In the genomic region with DNA sequence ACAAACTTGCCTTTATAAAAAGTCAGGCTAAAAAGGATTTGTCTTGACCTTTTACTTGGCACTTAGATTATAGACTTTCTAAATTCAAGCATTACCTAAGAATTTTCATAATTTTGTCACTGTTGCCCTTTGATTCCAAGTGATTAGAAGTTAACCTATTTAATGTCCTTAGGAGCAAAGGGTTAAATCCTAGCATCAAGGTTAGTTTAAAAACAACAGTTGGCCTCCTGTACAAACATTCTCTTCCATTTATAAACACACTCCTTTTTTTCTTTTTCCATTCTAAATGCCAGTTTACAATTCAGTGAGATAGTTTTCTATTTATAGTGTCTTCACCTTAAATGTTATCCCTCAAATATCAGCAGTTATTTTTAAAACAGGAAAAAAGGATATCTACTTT, we compare ENCODE assay signal across 17 cellular contexts. TPM values are rescaled to one million over a fixed set of nuclear protein-coding genes. Genes with fewer than 3 reads are reported as not detected.
DNase-seq lines count a peak whose midpoint lies in the region; ATAC-seq and TF ChIP-seq lines count a peak whose summit lies in the region.
"Had no signal": no experiment of that assay in that cellular context is flagged by ENCODE, and none has a peak within 500 bp of the region (broad histone marks: within the 10 kb centered on the region; RNA-seq: fewer than 3 reads in every experiment).

No MANE protein-coding gene starts in this region.

- H2AFZ ChIP-seq in parathyroid adenoma = no peak overlapping the region
- H2AFZ ChIP-seq: GM23248 had no signal

- H3K4me2 ChIP-seq in parathyroid adenoma (ENCODE audit: low read length) = peak overlapping the region; percentile 9

- H3K4me1 ChIP-seq in left ventricle myocardium inferior (peaks cover 20% of the 10 kb centered on the region), parathyroid adenoma (peaks cover 2% of the 10 kb centered on the region), skeletal muscle tissue (ENCODE audit: control insufficient read depth in 3 of 3, insufficient read depth in 3 of 3, low read length in 3 of 3) (peaks cover 18 to 33% (median 27%) of the 10 kb centered on the region in 3 donors), tibial nerve (no peaks in the 10 kb centered on the region)

- H3K9me3 ChIP-seq in left ventricle myocardium inferior (replicated peaks) (no peaks in the 10 kb centered on the region), parathyroid adenoma (ENCODE audit: control insufficient read depth, low read length) (no peaks in the 10 kb centered on the region), skeletal muscle tissue (ENCODE audit: control insufficient read depth in 3 of 3, low read length in 3 of 3) (no peaks in the 10 kb centered on the region), tibial nerve (no peaks in the 10 kb centered on the region)

- no peak for ATAC-seq in SK-N-SH treated with all-trans-retinoic acid at 6 μM for 48 hours

- H3K36me3 ChIP-seq in left ventricle myocardium inferior (no peaks in the 10 kb centered on the region), parathyroid adenoma (ENCODE audit: control insufficient read depth, insufficient read depth, low read length) (no peaks in the 10 kb centered on the region), skeletal muscle tissue (ENCODE audit: control insufficient read depth in 3 of 3, insufficient read depth in 3 of 3, low read length in 3 of 3) (peaks cover 0 to 2% (median 0%) of the 10 kb centered on the region in 3 donors), tibial nerve (no peaks in the 10 kb centered on the region)

- H3K27me3 ChIP-seq in left ventricle myocardium inferior (ENCODE audit: low read depth) (no peaks in the 10 kb centered on the region), parathyroid adenoma (ENCODE audit: control insufficient read depth, insufficient read depth, low read length) (no peaks in the 10 kb centered on the region), skeletal muscle tissue (ENCODE audit: control insufficient read depth in 3 of 3, insufficient read depth in 3 of 3, low read length in 3 of 3) (no peaks in the 10 kb centered on the region), tibial nerve (no peaks in the 10 kb centered on the region), dorsolateral prefrontal cortex (no peaks in the 10 kb centered on the region)

- TF ChIP-seq POLR2A in tibial nerve (IDR thresholded peaks at IDR 0.05) = no peak

- H3K79me2 ChIP-seq in parathyroid adenoma = no peaks in the 10 kb centered on the region

- intact Hi-C loops in left ventricle myocardium inferior (cut with micrococcal nuclease) = no loop called here
- intact Hi-C loops in cardiac septum (cut with DNase I) = no loop called here
- intact Hi-C loops in dorsolateral prefrontal cortex (cut with DNase I) = no loop called here

- DNase-seq in left ventricle myocardium inferior (no peak), cardiac septum (ENCODE audit: low spot score) (no peak), NCI-H774 (lab: John Stamatoyannopoulos, UW) (peak; percentile 17), tibial nerve (ENCODE audit: low spot score in 2 of 2) (no peak), dorsolateral prefrontal cortex (no peak)
- DNase-seq: 8988T; C1 segment of cervical spinal cord; Calu3; CD4-positive, alpha-beta memory T cell; COR-L47; DND-41; GM23248; H7; HCEC 1CT had no signal

- H3K9ac ChIP-seq in parathyroid adenoma (no peak overlapping the region), skeletal muscle tissue (ENCODE audit: low read depth in 1 of 3, low read length in 3 of 3) (no peak overlapping the region)
- H3K9ac ChIP-seq: GM23248 had no signal

- TF ChIP-seq CTCF in left ventricle myocardium inferior (IDR thresholded peaks at IDR 0.05; ENCODE audit: borderline replicate concordance) (no peak), parathyroid adenoma (IDR thresholded peaks at IDR 0.05) (no peak), tibial nerve (IDR thresholded peaks at IDR 0.05) (no peak), dorsolateral prefrontal cortex (IDR thresholded peaks at IDR 0.05 in 54 of 56, conservative IDR thresholded peaks at IDR 0.05 in 2 of 56; ENCODE audit: low read depth in 1 of 56, partially characterized antibody in 56 of 56) (no peak)

- H3K4me3 ChIP-seq in left ventricle myocardium inferior (no peak overlapping the region), parathyroid adenoma (ENCODE audit: low read depth, low read length) (no peak overlapping the region), skeletal muscle tissue (ENCODE audit: low read length in 3 of 3) (no peak overlapping the region), tibial nerve (no peak overlapping the region), dorsolateral prefrontal cortex (no peak overlapping the region)
- H3K4me3 ChIP-seq: GM23248 had no signal

- peak overlapping the region; percentile 21 for H3K27ac ChIP-seq in left ventricle myocardium inferior (replicated peaks)
- no peak overlapping the region for H3K27ac ChIP-seq in parathyroid adenoma
- H3K27ac ChIP-seq in skeletal muscle tissue (ENCODE audit: low read depth, low read length) = peak overlapping the region; percentile 44
- no peak overlapping the region for H3K27ac ChIP-seq in tibial nerve
- H3K27ac ChIP-seq in dorsolateral prefrontal cortex = no peak overlapping the region
- H3K27ac ChIP-seq: GM23248 had no signal

- TF ChIP-seq EP300 in tibial nerve (IDR thresholded peaks at IDR 0.05) = no peak

TF ChIP-seq in SK-N-SH treated with all-trans-retinoic acid at 6 μM for 48 hours, 23 proteins besides CTCF, POLR2A, EP300 and RAD21 (continues in another document):
- no peak for TF ChIP-seq OSR1 (CRISPR knock-in tag; IDR thresholded peaks at IDR 0.05)
- no peak for TF ChIP-seq RARB (CRISPR knock-in tag; IDR thresholded peaks at IDR 0.05)
- no peak for TF ChIP-seq CSDC2 (CRISPR knock-in tag; IDR thresholded peaks at IDR 0.05)
- no peak for TF ChIP-seq ZFP3 (CRISPR knock-in tag; IDR thresholded peaks at IDR 0.05)
- TF ChIP-seq TCF4 (CRISPR knock-in tag; IDR thresholded peaks at IDR 0.05; ENCODE audit: borderline replicate concordance) = no peak
- TF ChIP-seq ZNF565 (CRISPR knock-in tag; conservative IDR thresholded peaks at IDR 0.05; ENCODE audit: low read depth) = no peak
- TF ChIP-seq, protein P1, sequence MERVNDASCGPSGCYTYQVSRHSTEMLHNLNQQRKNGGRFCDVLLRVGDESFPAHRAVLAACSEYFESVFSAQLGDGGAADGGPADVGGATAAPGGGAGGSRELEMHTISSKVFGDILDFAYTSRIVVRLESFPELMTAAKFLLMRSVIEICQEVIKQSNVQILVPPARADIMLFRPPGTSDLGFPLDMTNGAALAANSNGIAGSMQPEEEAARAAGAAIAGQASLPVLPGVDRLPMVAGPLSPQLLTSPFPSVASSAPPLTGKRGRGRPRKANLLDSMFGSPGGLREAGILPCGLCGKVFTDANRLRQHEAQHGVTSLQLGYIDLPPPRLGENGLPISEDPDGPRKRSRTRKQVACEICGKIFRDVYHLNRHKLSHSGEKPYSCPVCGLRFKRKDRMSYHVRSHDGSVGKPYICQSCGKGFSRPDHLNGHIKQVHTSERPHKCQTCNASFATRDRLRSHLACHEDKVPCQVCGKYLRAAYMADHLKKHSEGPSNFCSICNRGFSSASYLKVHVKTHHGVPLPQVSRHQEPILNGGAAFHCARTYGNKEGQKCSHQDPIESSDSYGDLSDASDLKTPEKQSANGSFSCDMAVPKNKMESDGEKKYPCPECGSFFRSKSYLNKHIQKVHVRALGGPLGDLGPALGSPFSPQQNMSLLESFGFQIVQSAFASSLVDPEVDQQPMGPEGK (CRISPR knock-in tag; IDR thresholded peaks at IDR 0.05; ENCODE audit: borderline replicate concordance) = no peak
- no peak for TF ChIP-seq ZNF70 (CRISPR knock-in tag; IDR thresholded peaks at IDR 0.05)
- TF ChIP-seq ARNTL (CRISPR knock-in tag; IDR thresholded peaks at IDR 0.05; ENCODE audit: borderline replicate concordance, low read depth) = no peak
- TF ChIP-seq ZFP30 (CRISPR knock-in tag; IDR thresholded peaks at IDR 0.05) = no peak
- no peak for TF ChIP-seq ISL1 (CRISPR knock-in tag; IDR thresholded peaks at IDR 0.05)
- TF ChIP-seq, protein P2, sequence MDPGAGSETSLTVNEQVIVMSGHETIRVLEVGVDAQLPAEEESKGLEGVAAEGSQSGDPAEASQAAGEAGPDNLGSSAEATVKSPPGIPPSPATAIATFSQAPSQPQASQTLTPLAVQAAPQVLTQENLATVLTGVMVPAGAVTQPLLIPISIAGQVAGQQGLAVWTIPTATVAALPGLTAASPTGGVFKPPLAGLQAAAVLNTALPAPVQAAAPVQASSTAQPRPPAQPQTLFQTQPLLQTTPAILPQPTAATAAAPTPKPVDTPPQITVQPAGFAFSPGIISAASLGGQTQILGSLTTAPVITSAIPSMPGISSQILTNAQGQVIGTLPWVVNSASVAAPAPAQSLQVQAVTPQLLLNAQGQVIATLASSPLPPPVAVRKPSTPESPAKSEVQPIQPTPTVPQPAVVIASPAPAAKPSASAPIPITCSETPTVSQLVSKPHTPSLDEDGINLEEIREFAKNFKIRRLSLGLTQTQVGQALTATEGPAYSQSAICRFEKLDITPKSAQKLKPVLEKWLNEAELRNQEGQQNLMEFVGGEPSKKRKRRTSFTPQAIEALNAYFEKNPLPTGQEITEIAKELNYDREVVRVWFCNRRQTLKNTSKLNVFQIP (CRISPR knock-in tag; IDR thresholded peaks at IDR 0.05; ENCODE audit: borderline replicate concordance, low read depth) = no peak
- TF ChIP-seq SNAI2 (CRISPR knock-in tag; IDR thresholded peaks at IDR 0.05) = no peak
- TF ChIP-seq ESRRG (CRISPR knock-in tag; IDR thresholded peaks at IDR 0.05) = no peak

RNA-seq across cellular contexts. Expression of a gene that starts 18.4 kb away (rescaled TPM):
- total RNA-seq in left ventricle myocardium inferior (78.0 TPM), cardiac septum (116 TPM), skeletal muscle tissue (33.4 TPM), tibial nerve (100 to 1,000 TPM in 3 of 4 donors, 10 to 100 TPM in 1; 97.8 to 576 (median 301) TPM), dorsolateral prefrontal cortex (10 to 100 TPM; 29.9 to 66.0 (median 45.8) TPM)

Comparison
In these comparisons a context has a peak if more than half of its experiments do, and no peak if none do; other contexts are left out.
1. H3K27ac ChIP-seq: peak in left ventricle myocardium inferior (single experiment) and skeletal muscle tissue (single experiment); none in parathyroid adenoma (single experiment), tibial nerve (0 of 4) and dorsolateral prefrontal cortex (0 of 59).